Comparison of ENCODE assay signal across 22 cellular contexts in genomic region chr2:33265584-33266338, GRCh38.
DNase-seq lines count a peak whose midpoint lies in the region; ATAC-seq and TF ChIP-seq lines count a peak whose summit lies in the region.
"Had no signal": no experiment of that assay in that cellular context is flagged by ENCODE, and none has a peak within 500 bp of the region (broad histone marks: within the 10 kb centered on the region; RNA-seq: fewer than 3 reads in every experiment).

No MANE protein-coding gene starts in this region.

- H3K9ac ChIP-seq in adipocyte (ENCODE audit: low read length) (no peak overlapping the region), endodermal cell (ENCODE audit: extremely low read depth, low read length, poor library complexity, severe bottlenecking) (no peak overlapping the region)
- H3K9ac ChIP-seq: BLaER1 treated with 17β-estradiol and CSF1 and Interleukin-3, amounts not matched to agents 10 nM and 100 nM had no signal

- intact Hi-C loops in left ventricle myocardium superior (cut with micrococcal nuclease) (no loop called here), left ventricle myocardium inferior (cut with micrococcal nuclease) (loop anchor here (10.0 kb wide), 1 partner anchor 231 kb away; no protein-coding TSS in a partner anchor), right cardiac atrium (cut with DNase I) (loop anchor here in 1 of 4 donors (5.0 kb wide), 1 partner anchor 228 kb away; no protein-coding TSS in a partner anchor), upper lobe of right lung (cut with DNase I) (no loop called here)

- peaks cover 20% of the 10 kb centered on the region for H3K36me3 Mint-ChIP-seq in endodermal cell (ENCODE audit: low read depth)
- H3K36me3 Mint-ChIP-seq: activated naive CD4-positive, alpha-beta T cell treated with anti-CD3 and anti-CD28 coated beads, Interleukin-2, amount 50 U/mL, for 72 hours had no signal

- no peak for TF ChIP-seq CTCF in left ventricle myocardium inferior (IDR thresholded peaks at IDR 0.05; ENCODE audit: borderline replicate concordance)
- TF ChIP-seq CTCF in upper lobe of right lung (IDR thresholded peaks at IDR 0.05), result no peak
- no peak for TF ChIP-seq CTCF in endodermal cell (conservative IDR thresholded peaks at IDR 0.05)

- no peak overlapping the region for H3K4me3 Mint-ChIP-seq in endodermal cell

- no peaks in the 10 kb centered on the region for H3K4me1 Mint-ChIP-seq in endodermal cell

- H3K27me3 ChIP-seq in left ventricle myocardium inferior (ENCODE audit: low read depth) (no peaks in the 10 kb centered on the region), adipocyte (replicated peaks; ENCODE audit: control insufficient read depth, insufficient read depth, low read length) (no peaks in the 10 kb centered on the region), right cardiac atrium (ENCODE audit: control insufficient read depth, insufficient read depth) (no peaks in the 10 kb centered on the region), upper lobe of right lung (no peaks in the 10 kb centered on the region), endodermal cell (ENCODE audit: control insufficient read depth, insufficient read depth, low read length, poor library complexity, severe bottlenecking) (no peaks in the 10 kb centered on the region)
- H3K27me3 ChIP-seq: BLaER1 treated with 17β-estradiol and CSF1 and Interleukin-3, amounts not matched to agents 10 nM and 100 nM; gastrocnemius medialis; vagina had no signal

- peaks cover 12% of the 10 kb centered on the region for H3K9me3 ChIP-seq in left ventricle myocardium inferior (replicated peaks)
- peaks cover 4% of the 10 kb centered on the region for H3K9me3 ChIP-seq in adipocyte (ENCODE audit: control insufficient read depth, low read length)
- no peaks in the 10 kb centered on the region for H3K9me3 ChIP-seq in right cardiac atrium (ENCODE audit: control insufficient read depth, low read length)
- no peaks in the 10 kb centered on the region for H3K9me3 ChIP-seq in upper lobe of right lung
- H3K9me3 ChIP-seq in endodermal cell (ENCODE audit: control insufficient read depth, low read length), result peaks cover 21% of the 10 kb centered on the region
- H3K9me3 ChIP-seq: gastrocnemius medialis, vagina had no signal

- WGBS in right cardiac atrium, result 75% methylated on average over 5 of the region's 5 CpGs
- 87 to 92% methylated on average over 3 to 5 of the region's 5 CpGs for WGBS in endodermal cell (ENCODE audit: insufficient coverage in 1 of 2, insufficient read length in 1 of 2), 2 experiments

- H3K9me3 Mint-ChIP-seq in endodermal cell, result no peaks in the 10 kb centered on the region
- H3K9me3 Mint-ChIP-seq: activated naive CD4-positive, alpha-beta T cell treated with anti-CD3 and anti-CD28 coated beads, Interleukin-2, amount 50 U/mL, for 72 hours had no signal

- H3K4me3 ChIP-seq in left ventricle myocardium inferior (no peak overlapping the region), adipocyte (ENCODE audit: low read length) (no peak overlapping the region), right cardiac atrium (ENCODE audit: low read length) (no peak overlapping the region), upper lobe of right lung (no peak overlapping the region), endodermal cell (ENCODE audit: low read length) (no peak overlapping the region)
- H3K4me3 ChIP-seq: BLaER1 treated with 17β-estradiol and CSF1 and Interleukin-3, amounts not matched to agents 10 nM and 100 nM; gastrocnemius medialis; lower lobe of right lung; skin epidermis; vagina had no signal

- DNase-seq in left ventricle myocardium superior (no peak), left ventricle myocardium inferior (no peak), adipocyte (ENCODE audit: low read depth) (peak; percentile 21), right cardiac atrium (peak in 2 of 3 donors; percentile 50 to 54), upper lobe of right lung (no peak), NCI-H1694 (lab: John Stamatoyannopoulos, UW) (no peak), endodermal cell (no peak)
- DNase-seq: activated CD4-positive, alpha-beta T cell treated with anti-CD3 and anti-CD28 coated beads, Interleukin-2, amount 50 U/mL, for 1 hour; activated CD8-positive, alpha-beta memory T cell treated with anti-CD3 and anti-CD28 coated beads, Interleukin-2, amount 50 U/mL, for 4 hours; Caco-2; DMS79; gastrocnemius medialis; hypothalamus; lower lobe of right lung; NCI-H1930; NCI-H2227 treated with DMSO at 0.1 percent for 48 hours; stimulated activated CD4-positive, alpha-beta T cell treated with anti-CD3 and anti-CD28 coated beads, Interleukin-2, amount 100 ng/mL, for 24 hours had no signal

- H3K27ac ChIP-seq in left ventricle myocardium inferior (replicated peaks), result no peak overlapping the region
- no peak overlapping the region for H3K27ac ChIP-seq in right cardiac atrium (ENCODE audit: low read length)
- no peak overlapping the region for H3K27ac ChIP-seq in upper lobe of right lung
- no peak overlapping the region for H3K27ac ChIP-seq in endodermal cell (ENCODE audit: low read depth, low read length)
- H3K27ac ChIP-seq: BLaER1 treated with 17β-estradiol and CSF1 and Interleukin-3, amounts not matched to agents 10 nM and 100 nM; gastrocnemius medialis; lower lobe of right lung had no signal

- H3K4me1 ChIP-seq in left ventricle myocardium inferior (peaks cover 20% of the 10 kb centered on the region), adipocyte (ENCODE audit: control insufficient read depth, insufficient read depth, low read length) (peaks cover 23% of the 10 kb centered on the region), right cardiac atrium (ENCODE audit: control insufficient read depth, insufficient read depth, low read length) (peaks cover 2% of the 10 kb centered on the region), upper lobe of right lung (peaks cover 6% of the 10 kb centered on the region), endodermal cell (ENCODE audit: control insufficient read depth, insufficient read depth, low read length) (no peaks in the 10 kb centered on the region)
- H3K4me1 ChIP-seq: BLaER1 treated with 17β-estradiol and CSF1 and Interleukin-3, amounts not matched to agents 10 nM and 100 nM; Caco-2; lower lobe of right lung had no signal

- no peak overlapping the region for H3K27ac Mint-ChIP-seq in endodermal cell
- H3K27ac Mint-ChIP-seq: activated naive CD4-positive, alpha-beta T cell treated with anti-CD3 and anti-CD28 coated beads, Interleukin-2, amount 50 U/mL, for 72 hours had no signal

- H3K27me3 Mint-ChIP-seq in endodermal cell (ENCODE audit: insufficient read depth), result no peaks in the 10 kb centered on the region

- ATAC-seq in left ventricle myocardium superior (peak; percentile 17), right cardiac atrium (peak; percentile 22 to 49), upper lobe of right lung (peak; percentile 13), HG03520 (IDR thresholded peaks at IDR 0.05; ENCODE audit: unreplicated experiment) (no peak)
- ATAC-seq: activated naive CD4-positive, alpha-beta T cell treated with anti-CD3 and anti-CD28 coated beads, Interleukin-2, amount 50 U/mL, for 72 hours; gastrocnemius medialis; lower lobe of right lung had no signal

- H3K36me3 ChIP-seq in left ventricle myocardium inferior (peaks cover 41% of the 10 kb centered on the region), adipocyte (ENCODE audit: control insufficient read depth, insufficient read depth, low read length, severe bottlenecking) (no peaks in the 10 kb centered on the region), upper lobe of right lung (no peaks in the 10 kb centered on the region), endodermal cell (ENCODE audit: control insufficient read depth, insufficient read depth, low read length) (no peaks in the 10 kb centered on the region)
- H3K36me3 ChIP-seq: lower lobe of right lung had no signal

Comparison
In these comparisons a context has a peak if more than half of its experiments do, and no peak if none do; other contexts are left out.
1. DNase-seq: peak in adipocyte (single experiment) and right cardiac atrium (2 of 3); none in left ventricle myocardium superior (single experiment), left ventricle myocardium inferior (single experiment), upper lobe of right lung (single experiment), NCI-H1694 (single experiment) and endodermal cell (single experiment).